ENCODE assay signal across 21 cellular contexts in genomic region chr10:63257784-63258183, GRCh38.
DNase-seq lines count a peak whose midpoint lies in the region; TF ChIP-seq lines count a peak whose summit lies in the region.
"Had no signal": no experiment of that assay in that cellular context is flagged by ENCODE, and none has a peak within 500 bp of the region (broad histone marks: within the 10 kb centered on the region; RNA-seq: fewer than 3 reads in every experiment).

No MANE protein-coding gene starts in this region.

- H3K9me3 Mint-ChIP-seq in activated naive CD4-positive, alpha-beta T cell treated with anti-CD3 and anti-CD28 coated beads for 36 hours = no peaks in the 10 kb centered on the region
- H3K9me3 Mint-ChIP-seq: activated T-helper 1 cell treated with anti-CD3 and anti-CD28 coated beads, Interleukin-12 subunit alpha, Interleukin-12 subunit beta, Interleukin-2, Interleukin-4 antibody, amounts not matched to agents 30 ng/mL and 10 ng/mL and 1 ng/mL, durations not matched to agents 14 hours and 24 hours and 36 hours had no signal

- intact Hi-C loops in activated naive CD4-positive, alpha-beta T cell treated with anti-CD3 and anti-CD28 coated beads for 36 hours (cut with micrococcal nuclease) = no loop called here
- intact Hi-C loops in tibial artery (cut with DNase I; ENCODE audit: low total_unique reads) = no loop called here

- H3K4me1 Mint-ChIP-seq in activated naive CD4-positive, alpha-beta T cell treated with anti-CD3 and anti-CD28 coated beads for 36 hours (ENCODE audit: low read depth) = peaks cover 88% of the 10 kb centered on the region

- no peaks in the 10 kb centered on the region for H3K27me3 Mint-ChIP-seq in activated naive CD4-positive, alpha-beta T cell treated with anti-CD3 and anti-CD28 coated beads for 36 hours (ENCODE audit: low read depth)

- CTCF ChIA-PET in activated naive CD4-positive, alpha-beta T cell treated with anti-CD3 and anti-CD28 coated beads for 36 hours (lab: Charles Lee) = interaction anchor here (0.8 to 1.2 kb wide), 3 partner anchors 40 to 208 kb away, joined by 3 read pairs; partner anchors contain the start of gene JMJD1C

- peak overlapping the region; percentile 37 to 66 for H3K27ac ChIP-seq in tibial artery
- H3K27ac ChIP-seq: ascending aorta, RWPE1, suprapubic skin had no signal

- TF ChIP-seq CTCF in tibial artery (IDR thresholded peaks at IDR 0.05) = no peak

- H3K4me3 Mint-ChIP-seq in activated naive CD4-positive, alpha-beta T cell treated with anti-CD3 and anti-CD28 coated beads for 36 hours = no peak overlapping the region
- H3K4me3 Mint-ChIP-seq: activated T-helper 1 cell treated with anti-CD3 and anti-CD28 coated beads, Interleukin-12 subunit alpha, Interleukin-12 subunit beta, Interleukin-2, Interleukin-4 antibody, amounts not matched to agents 30 ng/mL and 10 ng/mL and 1 ng/mL, durations not matched to agents 14 hours and 24 hours and 36 hours had no signal

- DNase-seq in activated naive CD4-positive, alpha-beta T cell treated with anti-CD3 and anti-CD28 coated beads for 36 hours = no peak
- no peak for DNase-seq in activated naive CD4-positive, alpha-beta T cell treated with anti-CD3 and anti-CD28 coated beads, Interleukin-2, amount 50 U/mL, for 16 hours
- DNase-seq in MV-4-11 (lab: John Stamatoyannopoulos, UW) (peak; percentile 22), tibial artery (no peak), NCI-H748 treated with DMSO at 0.1 percent for 48 hours (lab: John Stamatoyannopoulos, UW) (no peak), SW 1271 (lab: John Stamatoyannopoulos, UW) (no peak), NCI-H446 (lab: John Stamatoyannopoulos, UW) (no peak)
- DNase-seq: activated CD4-positive, alpha-beta T cell treated with anti-CD3 and anti-CD28 coated beads for 48 hours; dermis blood vessel endothelial cell; heart right ventricle; MG63; NCI-H2029 treated with DMSO at 0.1 percent for 48 hours; NCI-H774; posterior cingulate gyrus; stimulated activated CD4-positive, alpha-beta T cell treated with anti-CD3 and anti-CD28 coated beads, Interleukin-15, amount 100 ng/mL, for 24 hours had no signal

- H3K36me3 Mint-ChIP-seq in activated naive CD4-positive, alpha-beta T cell treated with anti-CD3 and anti-CD28 coated beads for 36 hours (ENCODE audit: low read depth) = peaks cover 27% of the 10 kb centered on the region

- H3K9me3 ChIP-seq in endocrine pancreas (ENCODE audit: control insufficient read depth, low read length) = no peaks in the 10 kb centered on the region
- H3K9me3 ChIP-seq in tibial artery = no peaks in the 10 kb centered on the region
- H3K9me3 ChIP-seq: ascending aorta, esophagus muscularis mucosa, heart right ventricle, MG63, suprapubic skin had no signal

- H3K4me1 ChIP-seq in endocrine pancreas (ENCODE audit: control insufficient read depth, insufficient read depth, low read length) (peaks cover 25% of the 10 kb centered on the region), tibial artery (peaks cover 0 to 94% (median 47%) of the 10 kb centered on the region in 4 donors)

- peak overlapping the region; percentile 37 for H3K27ac Mint-ChIP-seq in activated naive CD4-positive, alpha-beta T cell treated with anti-CD3 and anti-CD28 coated beads for 36 hours

- no peaks in the 10 kb centered on the region for H3K36me3 ChIP-seq in endocrine pancreas (ENCODE audit: control insufficient read depth, insufficient read depth, low read length)
- H3K36me3 ChIP-seq in tibial artery = peaks cover 0 to 5% (median 0%) of the 10 kb centered on the region in 3 donors
- H3K36me3 ChIP-seq: ascending aorta, MG63, suprapubic skin had no signal

- no peak overlapping the region for H3K9ac ChIP-seq in endocrine pancreas (ENCODE audit: control insufficient read depth, insufficient read depth, low read length)

- no peaks in the 10 kb centered on the region for H3K27me3 ChIP-seq in endocrine pancreas (ENCODE audit: control insufficient read depth, insufficient read depth, low read length)
- no peaks in the 10 kb centered on the region for H3K27me3 ChIP-seq in tibial artery
- H3K27me3 ChIP-seq: ascending aorta, esophagus muscularis mucosa, heart right ventricle, MG63, suprapubic skin had no signal

- H3K4me3 ChIP-seq in endocrine pancreas (ENCODE audit: control insufficient read depth, insufficient read depth, low read length) (peak overlapping the region; percentile 5), tibial artery (no peak overlapping the region)
- H3K4me3 ChIP-seq: ascending aorta, esophagus muscularis mucosa, heart right ventricle, MG63, suprapubic skin had no signal
